ENCODE assay signal across 12 cellular contexts in genomic region chr12:6229224-6229748, GRCh38. TPM values are rescaled to one million over a fixed set of nuclear protein-coding genes. Genes with fewer than 3 reads are reported as not detected.
DNase-seq lines count a peak whose midpoint lies in the region; ATAC-seq and TF ChIP-seq lines count a peak whose summit lies in the region.
"Had no signal": no experiment of that assay in that cellular context is flagged by ENCODE, and none has a peak within 500 bp of the region (broad histone marks: within the 10 kb centered on the region; RNA-seq: fewer than 3 reads in every experiment).

No MANE protein-coding gene starts in this region.

- peaks cover 49% of the 10 kb centered on the region for H3K4me1 Mint-ChIP-seq in stimulated activated naive CD8-positive, alpha-beta T cell treated with anti-CD3 and anti-CD28 coated beads, Interleukin-15, Interleukin-2, amounts not matched to agents 100 ng/mL and 50 ng/mL, for 24 hours (ENCODE audit: low read depth)
- H3K4me1 Mint-ChIP-seq in stimulated activated naive CD8-positive, alpha-beta T cell treated with anti-CD3 and anti-CD28 coated beads, Interleukin-15, amount 100 ng/mL, for 72 hours: peaks cover 50% of the 10 kb centered on the region
- peaks cover 67% of the 10 kb centered on the region for H3K4me1 Mint-ChIP-seq in osteocyte (ENCODE audit: unreplicated experiment)

- H3K36me3 ChIP-seq in brain microvascular endothelial cell (replicated peaks): no peaks in the 10 kb centered on the region

- peak overlapping the region; percentile 9 for H3K4me3 ChIP-seq in coronary artery
- H3K4me3 ChIP-seq in brain microvascular endothelial cell (ENCODE audit: low read depth, low read length): no peak overlapping the region

- peaks cover 2% of the 10 kb centered on the region for H3K27me3 Mint-ChIP-seq in stimulated activated naive CD8-positive, alpha-beta T cell treated with anti-CD3 and anti-CD28 coated beads, Interleukin-15, Interleukin-2, amounts not matched to agents 100 ng/mL and 50 ng/mL, for 24 hours
- no peaks in the 10 kb centered on the region for H3K27me3 Mint-ChIP-seq in stimulated activated naive CD8-positive, alpha-beta T cell treated with anti-CD3 and anti-CD28 coated beads, Interleukin-15, amount 100 ng/mL, for 72 hours
- no peaks in the 10 kb centered on the region for H3K27me3 Mint-ChIP-seq in osteocyte (ENCODE audit: unreplicated experiment)

- no peaks in the 10 kb centered on the region for H3K9me3 Mint-ChIP-seq in stimulated activated naive CD8-positive, alpha-beta T cell treated with anti-CD3 and anti-CD28 coated beads, Interleukin-15, Interleukin-2, amounts not matched to agents 100 ng/mL and 50 ng/mL, for 24 hours
- H3K9me3 Mint-ChIP-seq in stimulated activated naive CD8-positive, alpha-beta T cell treated with anti-CD3 and anti-CD28 coated beads, Interleukin-15, amount 100 ng/mL, for 72 hours: no peaks in the 10 kb centered on the region
- H3K9me3 Mint-ChIP-seq in osteocyte (ENCODE audit: unreplicated experiment): no peaks in the 10 kb centered on the region
- H3K9me3 Mint-ChIP-seq: CD4-positive, CD25-positive, alpha-beta regulatory T cell; IgD-negative memory B cell had no signal

- no peak for TF ChIP-seq CTCF in coronary artery (IDR thresholded peaks at IDR 0.05)
- TF ChIP-seq CTCF in osteocyte (IDR thresholded peaks at IDR 0.05): no peak
- no peak for TF ChIP-seq CTCF in brain microvascular endothelial cell (IDR thresholded peaks at IDR 0.05; ENCODE audit: low read depth, low read length, missing control alignments)

- H3K36me3 Mint-ChIP-seq in stimulated activated naive CD8-positive, alpha-beta T cell treated with anti-CD3 and anti-CD28 coated beads, Interleukin-15, Interleukin-2, amounts not matched to agents 100 ng/mL and 50 ng/mL, for 24 hours (ENCODE audit: low read depth): no peaks in the 10 kb centered on the region
- peaks cover 5% of the 10 kb centered on the region for H3K36me3 Mint-ChIP-seq in osteocyte (ENCODE audit: unreplicated experiment)
- H3K36me3 Mint-ChIP-seq: CD4-positive, CD25-positive, alpha-beta regulatory T cell; IgD-negative memory B cell had no signal

- peak overlapping the region; percentile 85 to 92 for H3K27ac ChIP-seq in coronary artery
- no peak overlapping the region for H3K27ac ChIP-seq in brain microvascular endothelial cell

- ATAC-seq in stimulated activated naive CD8-positive, alpha-beta T cell treated with anti-CD3 and anti-CD28 coated beads, Interleukin-15, amount 100 ng/mL, for 72 hours: no peak
- ATAC-seq: left lobe of liver, Panc1 had no signal

- no peak for DNase-seq in stimulated activated naive CD8-positive, alpha-beta T cell treated with anti-CD3 and anti-CD28 coated beads, Interleukin-15, amount 100 ng/mL, for 72 hours
- DNase-seq in coronary artery (ENCODE audit: low spot score): no peak
- no peak for DNase-seq in osteocyte (ENCODE audit: extremely low spot score, unreplicated experiment)
- DNase-seq in NCI-H2227 (lab: John Stamatoyannopoulos, UW; ENCODE audit: unreplicated experiment): no peak
- no peak for DNase-seq in brain microvascular endothelial cell
- no peak for DNase-seq in NCI-H510A treated with DMSO at 0.1 percent for 48 hours (lab: John Stamatoyannopoulos, UW)
- DNase-seq in NCI-H1048 (lab: John Stamatoyannopoulos, UW): no peak
- DNase-seq: CD4-positive, CD25-positive, alpha-beta regulatory T cell had no signal

- no peak overlapping the region for H3K4me3 Mint-ChIP-seq in stimulated activated naive CD8-positive, alpha-beta T cell treated with anti-CD3 and anti-CD28 coated beads, Interleukin-15, Interleukin-2, amounts not matched to agents 100 ng/mL and 50 ng/mL, for 24 hours
- no peak overlapping the region for H3K4me3 Mint-ChIP-seq in stimulated activated naive CD8-positive, alpha-beta T cell treated with anti-CD3 and anti-CD28 coated beads, Interleukin-15, amount 100 ng/mL, for 72 hours
- H3K4me3 Mint-ChIP-seq in osteocyte (ENCODE audit: unreplicated experiment): no peak overlapping the region
- H3K4me3 Mint-ChIP-seq: CD4-positive, CD25-positive, alpha-beta regulatory T cell; IgD-negative memory B cell had no signal

- peak overlapping the region; percentile 12 for H3K27ac Mint-ChIP-seq in stimulated activated naive CD8-positive, alpha-beta T cell treated with anti-CD3 and anti-CD28 coated beads, Interleukin-15, Interleukin-2, amounts not matched to agents 100 ng/mL and 50 ng/mL, for 24 hours
- H3K27ac Mint-ChIP-seq in stimulated activated naive CD8-positive, alpha-beta T cell treated with anti-CD3 and anti-CD28 coated beads, Interleukin-15, amount 100 ng/mL, for 72 hours: peak overlapping the region in 1 of 2 donors; percentile 67
- H3K27ac Mint-ChIP-seq in osteocyte (ENCODE audit: unreplicated experiment): peak overlapping the region; percentile 97
- H3K27ac Mint-ChIP-seq: IgD-negative memory B cell had no signal

- H3K27me3 ChIP-seq in brain microvascular endothelial cell (replicated peaks): no peaks in the 10 kb centered on the region

- in situ Hi-C loops in brain microvascular endothelial cell (cut with HindIII; ENCODE audit: low pct_ligation_motif_present, low sequenced_read_pairs): no loop called here

RNA-seq across cellular contexts. Expression of gene CD9, which starts 29.1 kb away (rescaled TPM):
- 77.1 and 84.5 TPM in 2 replicates for total RNA-seq in osteocyte
